ENCODE assay signal across 23 cellular contexts in genomic region chr22:27197618-27198017, GRCh38.
"Had no signal": no experiment of that assay in that cellular context is flagged by ENCODE, and none has a peak within 500 bp of the region (broad histone marks: within the 10 kb centered on the region; RNA-seq: fewer than 3 reads in every experiment).

No MANE protein-coding gene starts in this region.

- ATAC-seq: activated CD8-positive, alpha-beta T cell treated with anti-CD3 and anti-CD28 coated beads, Interleukin-2, amount 10 ng/mL, durations not matched to agents 7 days and 5 days; activated naive CD8-positive, alpha-beta T cell treated with anti-CD3 and anti-CD28 coated beads, Interleukin-2, amount 50 U/mL, for 24 hours; left lobe of liver; lower lobe of right lung; naive thymus-derived CD4-positive, alpha-beta T cell; stimulated activated naive B cell treated with anti-CD40 and anti-IgM and Interleukin-4, amounts not matched to agents 10 μg/mL and 1 μg/mL and 100 μg/mL, for 72 hours had no signal

- H3K4me3 ChIP-seq: lower lobe of right lung, neural progenitor cell, sigmoid colon, smooth muscle cell, transverse colon, vagina had no signal

- H3K4me2 ChIP-seq: neural progenitor cell, smooth muscle cell had no signal

- H2AFZ ChIP-seq: neural progenitor cell had no signal

- H3K27ac ChIP-seq: lower lobe of right lung, neural progenitor cell, sigmoid colon, transverse colon, vagina, VCaP had no signal

- H3K4me1 ChIP-seq: lower lobe of right lung, vagina had no signal

- H3K9ac ChIP-seq: neural progenitor cell had no signal

- H3K9me3 ChIP-seq: lower lobe of right lung, sigmoid colon, transverse colon, vagina had no signal

- DNase-seq: activated CD4-positive, alpha-beta T cell treated with anti-CD3 and anti-CD28 coated beads, Interleukin-2, amount 10 ng/mL, durations not matched to agents 7 days and 5 days; activated CD4-positive, CD25-positive, alpha-beta regulatory T cell treated with anti-CD3 and anti-CD28 coated beads, Interleukin-2, amount 50 U/mL, for 72 hours; activated CD8-positive, alpha-beta T cell treated with anti-CD3 and anti-CD28 coated beads, Interleukin-2, amount 10 ng/mL, durations not matched to agents 7 days and 5 days; activated gamma-delta T cell; activated naive CD4-positive, alpha-beta T cell treated with anti-CD3 and anti-CD28 coated beads, Interleukin-2, amount 50 U/mL, for 16 hours; activated naive CD8-positive, alpha-beta T cell treated with anti-CD3 and anti-CD28 coated beads, Interleukin-2, amount 50 U/mL, for 24 hours; anterior cingulate cortex; effector CD4-positive, alpha-beta T cell; erythroblast; foreskin fibroblast; lower lobe of right lung; naive thymus-derived CD4-positive, alpha-beta T cell; retina; sigmoid colon; stimulated activated CD4-positive, alpha-beta T cell treated with anti-CD3 and anti-CD28 coated beads, Interleukin-15, amount 100 ng/mL, for 24 hours; stimulated activated CD8-positive, alpha-beta memory T cell treated with anti-CD3 and anti-CD28 coated beads, Interleukin-4, amount 100 ng/mL, for 48 hours; stimulated activated naive B cell treated with anti-CD40 and anti-IgM and Interleukin-4, amounts not matched to agents 10 μg/mL and 1 μg/mL and 100 μg/mL, for 72 hours; transverse colon had no signal

- H3K27me3 ChIP-seq: neural progenitor cell, sigmoid colon, transverse colon, vagina had no signal

- H3K36me3 ChIP-seq: lower lobe of right lung, neural progenitor cell, sigmoid colon, transverse colon, vagina had no signal
